19 cellular contexts compared by ENCODE assay signal in the genomic region with DNA sequence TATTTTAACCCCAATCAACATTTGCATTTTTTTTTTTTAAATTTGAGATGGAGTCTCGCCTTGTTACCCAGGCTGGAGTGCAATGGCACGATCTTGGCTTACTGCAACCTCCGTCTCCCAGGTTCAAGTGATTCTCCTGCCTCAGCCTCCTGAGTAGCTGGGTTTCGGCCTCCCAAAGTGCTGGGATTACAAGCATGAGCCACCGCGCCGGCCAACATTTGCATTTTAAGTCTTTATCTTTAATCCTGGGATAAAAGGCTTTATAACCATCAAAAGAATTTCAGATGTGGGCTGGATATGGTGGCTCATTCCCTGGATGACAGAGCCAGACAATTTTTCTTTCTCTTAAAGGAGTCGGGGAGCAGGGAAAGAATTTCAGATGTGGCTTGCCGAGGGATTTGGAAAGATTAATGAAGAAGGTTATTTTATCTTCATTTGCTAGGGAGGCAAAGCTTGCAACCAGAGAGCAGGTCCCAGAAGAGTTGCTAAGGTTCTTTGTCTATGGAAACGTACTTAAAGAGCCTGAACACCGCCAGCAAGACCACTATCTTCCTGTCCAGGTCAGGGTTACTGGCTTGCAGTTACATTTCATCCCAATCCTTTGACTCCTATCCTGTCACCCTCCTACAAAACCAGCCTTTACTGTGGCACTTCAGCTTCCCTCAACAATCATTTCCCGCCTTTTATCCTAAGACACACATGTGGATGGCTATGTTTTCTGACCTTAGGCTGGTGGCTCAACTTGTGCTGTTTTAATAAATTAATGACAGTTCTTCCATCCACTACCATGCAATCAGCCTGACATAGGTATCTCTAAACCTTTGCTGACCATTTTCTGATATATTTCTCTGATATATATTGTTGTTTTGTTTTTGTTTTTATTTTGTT.
"Had no signal": no experiment of that assay in that cellular context is flagged by ENCODE, and none has a peak within 500 bp of the region (broad histone marks: within the 10 kb centered on the region; RNA-seq: fewer than 3 reads in every experiment).

No MANE protein-coding gene starts in this region.

- H3K27me3 ChIP-seq: adrenal gland, cardiac muscle cell, esophagus muscularis mucosa, suprapubic skin had no signal

- H3K9me3 ChIP-seq: adrenal gland, esophagus muscularis mucosa, prostate gland, suprapubic skin had no signal

- H3K27ac ChIP-seq: adrenal gland, cardiac muscle cell, esophagus muscularis mucosa, prostate gland, suprapubic skin had no signal

- H3K27me3 Mint-ChIP-seq: stimulated activated naive CD8-positive, alpha-beta T cell treated with anti-CD3 and anti-CD28 coated beads, Interleukin-15, amount 100 ng/mL, for 72 hours had no signal

- H3K36me3 ChIP-seq: adrenal gland, cardiac muscle cell, esophagus muscularis mucosa, prostate gland, suprapubic skin had no signal

- FAIRE-seq: endothelial cell of umbilical vein, small intestine had no signal

- H3K9me3 Mint-ChIP-seq: activated naive CD4-positive, alpha-beta T cell treated with anti-CD3 and anti-CD28 coated beads, Interleukin-2, amount 50 U/mL, for 72 hours; activated T-helper 1 cell treated with anti-CD3 and anti-CD28 coated beads, Interleukin-12 subunit alpha, Interleukin-12 subunit beta, Interleukin-2, Interleukin-4 antibody, amounts not matched to agents 30 ng/mL and 10 ng/mL and 1 ng/mL, durations not matched to agents 14 hours and 24 hours and 36 hours; stimulated activated naive CD8-positive, alpha-beta T cell treated with anti-CD3 and anti-CD28 coated beads, Interleukin-15, amount 100 ng/mL, for 72 hours had no signal

- H3K4me3 ChIP-seq: adrenal gland, cardiac muscle cell, esophagus muscularis mucosa, prostate gland, suprapubic skin had no signal

- ATAC-seq: activated CD4-positive, alpha-beta T cell treated with anti-CD3 and anti-CD28 coated beads for 36 hours; activated naive CD4-positive, alpha-beta T cell treated with anti-CD3 and anti-CD28 coated beads, Interleukin-2, amount 50 U/mL, for 72 hours; left lobe of liver; right cardiac atrium; stimulated activated naive CD8-positive, alpha-beta T cell treated with anti-CD3 and anti-CD28 coated beads, Interleukin-15, amount 100 ng/mL, for 72 hours had no signal

- H3K4me3 Mint-ChIP-seq: activated CD4-positive, alpha-beta T cell treated with anti-CD3 and anti-CD28 coated beads for 36 hours; activated T-helper 1 cell treated with anti-CD3 and anti-CD28 coated beads, Interleukin-12 subunit alpha, Interleukin-12 subunit beta, Interleukin-2, Interleukin-4 antibody, amounts not matched to agents 30 ng/mL and 10 ng/mL and 1 ng/mL, durations not matched to agents 14 hours and 24 hours and 36 hours; stimulated activated naive CD8-positive, alpha-beta T cell treated with anti-CD3 and anti-CD28 coated beads, Interleukin-15, amount 100 ng/mL, for 72 hours had no signal

- H3K27ac Mint-ChIP-seq: activated CD4-positive, alpha-beta T cell treated with anti-CD3 and anti-CD28 coated beads for 36 hours; activated naive CD4-positive, alpha-beta T cell treated with anti-CD3 and anti-CD28 coated beads, Interleukin-2, amount 50 U/mL, for 72 hours; activated T-helper 1 cell treated with anti-CD3 and anti-CD28 coated beads, Interleukin-12 subunit alpha, Interleukin-12 subunit beta, Interleukin-2, Interleukin-4 antibody, amounts not matched to agents 30 ng/mL and 10 ng/mL and 1 ng/mL, durations not matched to agents 14 hours and 24 hours and 36 hours; stimulated activated naive CD8-positive, alpha-beta T cell treated with anti-CD3 and anti-CD28 coated beads, Interleukin-15, amount 100 ng/mL, for 72 hours had no signal

- H3K4me1 ChIP-seq: prostate gland had no signal

- DNase-seq: activated CD4-positive, alpha-beta T cell treated with anti-CD3 and anti-CD28 coated beads for 36 hours; activated CD4-positive, alpha-beta T cell treated with anti-CD3 and anti-CD28 coated beads, Interleukin-2, amount 50 U/mL, for 48 hours; activated gamma-delta T cell treated with Interleukin-2 at 50 U/mL for 16 hours; adrenal gland; dermis blood vessel endothelial cell; effector memory CD4-positive, alpha-beta T cell; islet precursor cell; right cardiac atrium; small intestine; stimulated activated CD4-positive, alpha-beta T cell treated with anti-CD3 and anti-CD28 coated beads, Interleukin-4, amount 100 ng/mL, for 1 hour; stimulated activated naive CD8-positive, alpha-beta T cell treated with anti-CD3 and anti-CD28 coated beads, Interleukin-15, amount 100 ng/mL, for 72 hours had no signal
